ENCODE assay signal across 1 cellular context in genomic region chr11:109862808-109863207, GRCh38.
TF ChIP-seq lines count a peak whose summit lies in the region.

No MANE protein-coding gene starts in this region.

TF ChIP-seq in SK-N-SH, 30 proteins besides CTCF, POLR2A, EP300 and RAD21 (continued from another document):
- TF ChIP-seq USF2 (IDR thresholded peaks at IDR 0.05; ENCODE audit: borderline replicate concordance, low read depth, low read length) (no peak), USF1 (IDR thresholded peaks at IDR 0.05; ENCODE audit: borderline replicate concordance, low read depth) (no peak), TAF1 (IDR thresholded peaks at IDR 0.05; ENCODE audit: borderline replicate concordance, low read depth, low read length) (no peak), MAX (IDR thresholded peaks at IDR 0.05; ENCODE audit: low read depth) (no peak), EZH2phosphoT487 (IDR thresholded peaks at IDR 0.05; ENCODE audit: borderline replicate concordance, low read depth) (no peak), TCF12 (IDR thresholded peaks at IDR 0.05) (no peak), NRF1 (IDR thresholded peaks at IDR 0.05; ENCODE audit: low read depth, low read length) (no peak)
